ENCODE assay signal across 1 cellular context in genomic region chr11:70206226-70206785, GRCh38.
TF ChIP-seq lines count a peak whose summit lies in the region.

No MANE protein-coding gene starts in this region.

TF ChIP-seq in GM23338, 12 proteins besides CTCF, POLR2A, EP300 and RAD21 (continued from another document):
- no peak for TF ChIP-seq POLR2AphosphoS5 (IDR thresholded peaks at IDR 0.05; ENCODE audit: low read depth)
- no peak for TF ChIP-seq EZH2 (IDR thresholded peaks at IDR 0.05; ENCODE audit: low read depth, unreplicated experiment)
- TF ChIP-seq ZNF331 (CRISPR knock-in tag; IDR thresholded peaks at IDR 0.05; ENCODE audit: low read depth), result no peak
- no peak for TF ChIP-seq NANOG (IDR thresholded peaks at IDR 0.05; ENCODE audit: borderline replicate concordance)
- TF ChIP-seq, protein P1, sequence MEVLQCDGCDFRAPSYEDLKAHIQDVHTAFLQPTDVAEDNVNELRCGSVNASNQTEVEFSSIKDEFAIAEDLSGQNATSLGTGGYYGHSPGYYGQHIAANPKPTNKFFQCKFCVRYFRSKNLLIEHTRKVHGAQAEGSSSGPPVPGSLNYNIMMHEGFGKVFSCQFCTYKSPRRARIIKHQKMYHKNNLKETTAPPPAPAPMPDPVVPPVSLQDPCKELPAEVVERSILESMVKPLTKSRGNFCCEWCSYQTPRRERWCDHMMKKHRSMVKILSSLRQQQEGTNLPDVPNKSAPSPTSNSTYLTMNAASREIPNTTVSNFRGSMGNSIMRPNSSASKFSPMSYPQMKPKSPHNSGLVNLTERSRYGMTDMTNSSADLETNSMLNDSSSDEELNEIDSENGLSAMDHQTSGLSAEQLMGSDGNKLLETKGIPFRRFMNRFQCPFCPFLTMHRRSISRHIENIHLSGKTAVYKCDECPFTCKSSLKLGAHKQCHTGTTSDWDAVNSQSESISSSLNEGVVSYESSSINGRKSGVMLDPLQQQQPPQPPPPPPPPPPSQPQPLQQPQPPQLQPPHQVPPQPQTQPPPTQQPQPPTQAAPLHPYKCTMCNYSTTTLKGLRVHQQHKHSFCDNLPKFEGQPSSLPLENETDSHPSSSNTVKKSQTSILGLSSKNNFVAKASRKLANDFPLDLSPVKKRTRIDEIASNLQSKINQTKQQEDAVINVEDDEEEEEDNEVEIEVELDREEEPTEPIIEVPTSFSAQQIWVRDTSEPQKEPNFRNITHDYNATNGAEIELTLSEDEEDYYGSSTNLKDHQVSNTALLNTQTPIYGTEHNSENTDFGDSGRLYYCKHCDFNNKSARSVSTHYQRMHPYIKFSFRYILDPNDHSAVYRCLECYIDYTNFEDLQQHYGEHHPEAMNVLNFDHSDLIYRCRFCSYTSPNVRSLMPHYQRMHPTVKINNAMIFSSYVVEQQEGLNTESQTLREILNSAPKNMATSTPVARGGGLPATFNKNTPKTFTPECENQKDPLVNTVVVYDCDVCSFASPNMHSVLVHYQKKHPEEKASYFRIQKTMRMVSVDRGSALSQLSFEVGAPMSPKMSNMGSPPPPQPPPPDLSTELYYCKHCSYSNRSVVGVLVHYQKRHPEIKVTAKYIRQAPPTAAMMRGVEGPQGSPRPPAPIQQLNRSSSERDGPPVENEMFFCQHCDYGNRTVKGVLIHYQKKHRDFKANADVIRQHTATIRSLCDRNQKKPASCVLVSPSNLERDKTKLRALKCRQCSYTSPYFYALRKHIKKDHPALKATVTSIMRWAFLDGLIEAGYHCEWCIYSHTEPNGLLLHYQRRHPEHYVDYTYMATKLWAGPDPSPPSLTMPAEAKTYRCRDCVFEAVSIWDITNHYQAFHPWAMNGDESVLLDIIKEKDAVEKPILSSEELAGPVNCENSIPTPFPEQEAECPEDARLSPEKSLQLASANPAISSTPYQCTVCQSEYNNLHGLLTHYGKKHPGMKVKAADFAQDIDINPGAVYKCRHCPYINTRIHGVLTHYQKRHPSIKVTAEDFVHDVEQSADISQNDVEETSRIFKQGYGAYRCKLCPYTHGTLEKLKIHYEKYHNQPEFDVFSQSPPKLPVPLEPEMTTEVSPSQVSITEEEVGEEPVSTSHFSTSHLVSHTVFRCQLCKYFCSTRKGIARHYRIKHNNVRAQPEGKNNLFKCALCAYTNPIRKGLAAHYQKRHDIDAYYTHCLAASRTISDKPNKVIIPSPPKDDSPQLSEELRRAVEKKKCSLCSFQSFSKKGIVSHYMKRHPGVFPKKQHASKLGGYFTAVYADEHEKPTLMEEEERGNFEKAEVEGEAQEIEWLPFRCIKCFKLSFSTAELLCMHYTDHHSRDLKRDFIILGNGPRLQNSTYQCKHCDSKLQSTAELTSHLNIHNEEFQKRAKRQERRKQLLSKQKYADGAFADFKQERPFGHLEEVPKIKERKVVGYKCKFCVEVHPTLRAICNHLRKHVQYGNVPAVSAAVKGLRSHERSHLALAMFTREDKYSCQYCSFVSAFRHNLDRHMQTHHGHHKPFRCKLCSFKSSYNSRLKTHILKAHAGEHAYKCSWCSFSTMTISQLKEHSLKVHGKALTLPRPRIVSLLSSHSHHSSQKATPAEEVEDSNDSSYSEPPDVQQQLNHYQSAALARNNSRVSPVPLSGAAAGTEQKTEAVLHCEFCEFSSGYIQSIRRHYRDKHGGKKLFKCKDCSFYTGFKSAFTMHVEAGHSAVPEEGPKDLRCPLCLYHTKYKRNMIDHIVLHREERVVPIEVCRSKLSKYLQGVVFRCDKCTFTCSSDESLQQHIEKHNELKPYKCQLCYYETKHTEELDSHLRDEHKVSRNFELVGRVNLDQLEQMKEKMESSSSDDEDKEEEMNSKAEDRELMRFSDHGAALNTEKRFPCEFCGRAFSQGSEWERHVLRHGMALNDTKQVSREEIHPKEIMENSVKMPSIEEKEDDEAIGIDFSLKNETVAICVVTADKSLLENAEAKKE (CRISPR knock-in tag; IDR thresholded peaks at IDR 0.05), result no peak
- no peak for TF ChIP-seq ETS1 (IDR thresholded peaks at IDR 0.05)
- no peak for TF ChIP-seq JUNB (IDR thresholded peaks at IDR 0.05; ENCODE audit: unreplicated experiment)
- no peak for TF ChIP-seq EZH2phosphoT487 (IDR thresholded peaks at IDR 0.05; ENCODE audit: unreplicated experiment)
- no peak for TF ChIP-seq CREB1 (CRISPR knock-in tag; IDR thresholded peaks at IDR 0.05; ENCODE audit: low read depth)
- no peak for TF ChIP-seq STAT1 (IDR thresholded peaks at IDR 0.05; ENCODE audit: unreplicated experiment)
- no peak for TF ChIP-seq ZNF114 (CRISPR knock-in tag; IDR thresholded peaks at IDR 0.05)
